8 cellular contexts compared by ENCODE assay signal in genomic region chr22:36373258-36373579, GRCh38. TPM values are rescaled to one million over a fixed set of nuclear protein-coding genes. Genes with fewer than 3 reads are reported as not detected.
DNase-seq lines count a peak whose midpoint lies in the region; ATAC-seq and TF ChIP-seq lines count a peak whose summit lies in the region.

No MANE protein-coding gene starts in this region.

- H3K4ac ChIP-seq in trophoblast cell (ENCODE audit: low read depth, low read length) = peak overlapping the region; percentile 100

- H3K4me1 ChIP-seq in trophoblast cell (ENCODE audit: control insufficient read depth in 1 of 2, insufficient read depth in 2 of 2, low read length in 2 of 2) = peaks cover 55 to 56% of the 10 kb centered on the region in 2 experiments

- no peak for ATAC-seq in GM18502 (IDR thresholded peaks at IDR 0.05; ENCODE audit: poor library complexity, unreplicated experiment)

- peak overlapping the region; percentile 30 for H3K4me2 ChIP-seq in trophoblast cell (ENCODE audit: low read length)

- TF ChIP-seq CTCF in epithelial cell of esophagus (IDR thresholded peaks at IDR 0.05; ENCODE audit: insufficient read depth, low read depth, low read length, missing control alignments) = no peak

- H3K14ac ChIP-seq in trophoblast cell (ENCODE audit: low read length) = no peak overlapping the region

- H3K27ac ChIP-seq in trophoblast cell (ENCODE audit: low read depth, low read length) = peak overlapping the region; percentile 53

- no peaks in the 10 kb centered on the region for H3K27me3 ChIP-seq in trophoblast cell (ENCODE audit: insufficient read depth, low read length)

- no peak overlapping the region for H2AK5ac ChIP-seq in trophoblast cell (ENCODE audit: low read length)

- no peak overlapping the region for H3K9ac ChIP-seq in trophoblast cell (ENCODE audit: low read length)

- H3K79me2 ChIP-seq in trophoblast cell (ENCODE audit: control insufficient read depth, insufficient read depth, low read length, poor library complexity) = peaks cover 54% of the 10 kb centered on the region

- H4K8ac ChIP-seq in trophoblast cell (ENCODE audit: low read depth, low read length) = no peak overlapping the region

- H3K4me3 ChIP-seq in epithelial cell of esophagus (ENCODE audit: low read length) (no peak overlapping the region), trophoblast cell (ENCODE audit: low read depth, low read length) (no peak overlapping the region)

- DNase-seq in DMS79 treated with DMSO at 0.1 percent for 48 hours (lab: John Stamatoyannopoulos, UW) = peak; percentile 11
- DNase-seq in OCI-M1 (lab: John Stamatoyannopoulos, UW) = peak; percentile 28
- DNase-seq in epithelial cell of esophagus (ENCODE audit: low read depth) = peak; percentile 63
- DNase-seq in trophoblast cell = peak in 1 of 2 donors; percentile 57
- DNase-seq in iPS-NIHi7 (ENCODE audit: extremely low spot score) = no peak
- no peak for DNase-seq in hepatic stellate cell (ENCODE audit: low spot score)
- DNase-seq in D341Med (ENCODE audit: low spot score) = no peak

- no peak overlapping the region for H2AFZ ChIP-seq in trophoblast cell (ENCODE audit: insufficient read depth, low read length, poor library complexity)

- WGBS in trophoblast cell (ENCODE audit: extremely low coverage, insufficient coverage, insufficient read length) = no CpG with 5 or more reads among the region's 7 CpGs

- peak overlapping the region; percentile 50 for H2BK5ac ChIP-seq in trophoblast cell (ENCODE audit: low read depth, low read length, poor library complexity)

- peaks cover 22% of the 10 kb centered on the region for H3K79me1 ChIP-seq in trophoblast cell (ENCODE audit: low read length)

- H3K9me3 ChIP-seq in trophoblast cell (ENCODE audit: insufficient read depth, low read depth, low read length) = peaks cover 2% of the 10 kb centered on the region

- peaks cover 15 to 21% of the 10 kb centered on the region in 2 experiments for H3K36me3 ChIP-seq in trophoblast cell (ENCODE audit: control insufficient read depth in 1 of 2, insufficient read depth in 2 of 2, low read length in 2 of 2)

- H3K23ac ChIP-seq in trophoblast cell (ENCODE audit: low read length) = no peak overlapping the region

- no peak overlapping the region for H2BK12ac ChIP-seq in trophoblast cell (ENCODE audit: low read length)

- H2BK120ac ChIP-seq in trophoblast cell (ENCODE audit: insufficient read depth, low read length, poor library complexity) = no peak overlapping the region

- no peak overlapping the region for H3K18ac ChIP-seq in trophoblast cell (ENCODE audit: low read length)

- H4K12ac ChIP-seq in trophoblast cell (ENCODE audit: low read depth, low read length) = no peak overlapping the region

- H4K91ac ChIP-seq in trophoblast cell (ENCODE audit: low read depth, low read length) = peak overlapping the region; percentile 16

RNA-seq across cellular contexts. Expression of gene MYH9, which starts 14.5 kb away (rescaled TPM):
- polyA plus RNA-seq in trophoblast cell (2013) = 280 and 288 TPM in 2 replicates

Comparison
In these comparisons a context has a peak if more than half of its experiments do, and no peak if none do; other contexts are left out.
1. DNase-seq: peak in DMS79 treated with DMSO at 0.1 percent for 48 hours (single experiment), OCI-M1 (single experiment) and epithelial cell of esophagus (single experiment); none in iPS-NIHi7 (single experiment), hepatic stellate cell (single experiment) and D341Med (single experiment).